8 cellular contexts compared by ENCODE assay signal in the genomic region with DNA sequence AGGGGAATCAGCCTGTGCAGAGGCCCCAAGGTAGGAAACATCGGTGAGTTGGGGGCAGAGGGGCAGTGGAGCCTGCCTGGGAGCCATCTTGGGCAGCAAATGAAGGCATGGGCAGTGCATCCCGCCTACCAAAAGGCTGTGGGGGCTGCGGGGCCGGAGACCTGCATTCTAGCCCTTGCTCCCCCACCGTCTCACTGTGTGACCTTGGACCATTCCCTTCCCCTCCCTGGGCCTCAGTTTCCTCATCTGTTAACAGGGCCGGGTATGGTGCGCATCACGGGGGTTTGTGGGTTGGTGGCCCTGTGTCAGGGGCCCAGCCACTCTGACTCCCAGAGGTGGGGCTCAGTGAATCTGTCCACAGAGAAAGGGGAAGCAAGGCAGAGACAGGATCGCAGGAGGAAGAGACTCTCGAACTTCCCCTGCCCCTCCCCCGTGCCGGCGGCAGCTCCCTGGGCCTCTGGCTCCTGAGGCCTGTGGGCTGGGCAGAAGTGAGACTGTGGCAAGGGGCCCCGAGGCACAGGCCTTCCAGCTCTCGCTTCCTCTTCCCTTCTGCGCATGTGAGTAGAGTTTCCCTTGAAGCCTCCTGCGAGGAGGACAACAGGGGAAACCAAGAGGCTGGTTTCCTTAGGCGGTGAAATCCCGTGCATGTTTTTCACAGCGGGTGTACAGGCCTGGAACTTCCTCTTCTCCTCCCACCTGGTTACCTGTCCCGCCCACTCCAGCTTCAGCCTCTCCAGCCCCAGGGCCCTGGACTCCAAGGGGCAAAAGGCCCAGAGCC. TPM values are rescaled to one million over a fixed set of nuclear protein-coding genes. Genes with fewer than 3 reads are reported as not detected.
DNase-seq lines count a peak whose midpoint lies in the region; ATAC-seq and TF ChIP-seq lines count a peak whose summit lies in the region.

No MANE protein-coding gene starts in this region.

- no peaks in the 10 kb centered on the region for H3K36me3 Mint-ChIP-seq in CD8-positive, alpha-beta T cell
- H3K36me3 Mint-ChIP-seq in IgD-negative memory B cell (no peaks in the 10 kb centered on the region), endothelial cell (ENCODE audit: low read depth, unreplicated experiment) (peaks cover 9% of the 10 kb centered on the region)

- peak in 1 of 4 donors; percentile 63 for TF ChIP-seq POLR2A in upper lobe of left lung (IDR thresholded peaks at IDR 0.05)

- H3K27ac Mint-ChIP-seq in CD8-positive, alpha-beta T cell, result peak overlapping the region; percentile 91
- H3K27ac Mint-ChIP-seq in IgD-negative memory B cell, result peak overlapping the region; percentile 98 to 100 (median 98)
- H3K27ac Mint-ChIP-seq in endothelial cell (ENCODE audit: unreplicated experiment), result peak overlapping the region; percentile 83

- intact Hi-C loops in CD8-positive, alpha-beta T cell (cut with DNase I, micrococcal nuclease), result no loop called here

- ATAC-seq in CD8-positive, alpha-beta T cell, result peak; percentile 81
- ATAC-seq in GM21423 (IDR thresholded peaks at IDR 0.05; ENCODE audit: unreplicated experiment), result peak; percentile 83
- ATAC-seq in upper lobe of left lung (ENCODE audit: low FRiP score in 2 of 2), result peak; percentile 80 to 87

- no peaks in the 10 kb centered on the region for H3K27me3 Mint-ChIP-seq in CD8-positive, alpha-beta T cell (ENCODE audit: low read depth)
- H3K27me3 Mint-ChIP-seq in IgD-negative memory B cell, result no peaks in the 10 kb centered on the region
- peaks cover 20% of the 10 kb centered on the region for H3K27me3 Mint-ChIP-seq in endothelial cell (ENCODE audit: unreplicated experiment)

- H3K4me3 ChIP-seq in CD8-positive, alpha-beta T cell (ENCODE audit: low read depth, low read length), result no peak overlapping the region
- H3K4me3 ChIP-seq in upper lobe of left lung, result no peak overlapping the region

- peak in 1 of 4 donors; percentile 5 for TF ChIP-seq EP300 in upper lobe of left lung (IDR thresholded peaks at IDR 0.05)

- WGBS in upper lobe of left lung, 2 donors, result 20 to 42% methylated on average over 4 to 20 of the region's 21 CpGs

- CTCF ChIA-PET in CD8-positive, alpha-beta T cell (lab: Charles Lee), result interaction anchor here (0.7 to 3.8 kb wide), 3 partner anchors 11 to 27 kb away, joined by 3 to 26 read pairs (median 3); no protein-coding TSS in a partner anchor

- no peak for TF ChIP-seq CTCF in CD8-positive, alpha-beta T cell (IDR thresholded peaks at IDR 0.05)
- TF ChIP-seq CTCF in endothelial cell (IDR thresholded peaks at IDR 0.05; ENCODE audit: unreplicated experiment), result no peak
- no peak for TF ChIP-seq CTCF in upper lobe of left lung (IDR thresholded peaks at IDR 0.05)

- no peaks in the 10 kb centered on the region for H3K9me3 ChIP-seq in CD8-positive, alpha-beta T cell (ENCODE audit: low read length)
- no peaks in the 10 kb centered on the region for H3K9me3 ChIP-seq in upper lobe of left lung

- peak; percentile 29 to 77 (median 51) for DNase-seq in CD8-positive, alpha-beta T cell
- DNase-seq in activated CD4-positive, alpha-beta T cell treated with anti-CD3 and anti-CD28 coated beads, Interleukin-2, amount 50 U/mL, for 1 hour, result peak; percentile 48
- DNase-seq in endothelial cell (ENCODE audit: low spot score) (peak; percentile 63), occipital lobe (lab: John Stamatoyannopoulos, UW) (peak; percentile 41), upper lobe of left lung (peak; percentile 92 to 93), NCI-H524 (lab: John Stamatoyannopoulos, UW) (no peak)

- H3K27me3 ChIP-seq in CD8-positive, alpha-beta T cell (ENCODE audit: insufficient read depth, low read length), result no peaks in the 10 kb centered on the region
- no peaks in the 10 kb centered on the region for H3K27me3 ChIP-seq in upper lobe of left lung

- POLR2A ChIA-PET in CD8-positive, alpha-beta T cell (lab: Charles Lee), result interaction anchor here (0.6 to 1.1 kb wide), 3 partner anchors 57 to 1370 kb away, joined by 3 to 5 read pairs (median 4); a partner anchor contains a TSS

- H3K4me1 Mint-ChIP-seq in CD8-positive, alpha-beta T cell (ENCODE audit: low read depth), result peaks cover 40% of the 10 kb centered on the region
- H3K4me1 Mint-ChIP-seq in IgD-negative memory B cell (peaks cover 46 to 59% (median 55%) of the 10 kb centered on the region in 3 donors), endothelial cell (ENCODE audit: unreplicated experiment) (peaks cover 58% of the 10 kb centered on the region)

- peak overlapping the region; percentile 40 for H3K27ac ChIP-seq in CD8-positive, alpha-beta T cell (ENCODE audit: low read depth, low read length)
- peak overlapping the region; percentile 76 to 89 (median 86) for H3K27ac ChIP-seq in upper lobe of left lung

- peak overlapping the region; percentile 35 for H3K4me3 Mint-ChIP-seq in CD8-positive, alpha-beta T cell
- peak overlapping the region; percentile 72 to 92 (median 82) for H3K4me3 Mint-ChIP-seq in IgD-negative memory B cell
- H3K4me3 Mint-ChIP-seq in endothelial cell (ENCODE audit: unreplicated experiment), result no peak overlapping the region

- H3K36me3 ChIP-seq in CD8-positive, alpha-beta T cell (ENCODE audit: insufficient read depth, low read length), result no peaks in the 10 kb centered on the region
- H3K36me3 ChIP-seq in upper lobe of left lung, result no peaks in the 10 kb centered on the region

- no peaks in the 10 kb centered on the region for H3K9me3 Mint-ChIP-seq in CD8-positive, alpha-beta T cell
- H3K9me3 Mint-ChIP-seq in IgD-negative memory B cell (no peaks in the 10 kb centered on the region), endothelial cell (ENCODE audit: unreplicated experiment) (no peaks in the 10 kb centered on the region)

- H3K4me1 ChIP-seq in CD8-positive, alpha-beta T cell (ENCODE audit: insufficient read depth, low read length), result peaks cover 30% of the 10 kb centered on the region
- H3K4me1 ChIP-seq in upper lobe of left lung, result peaks cover 63 to 77% (median 72%) of the 10 kb centered on the region in 4 donors

RNA-seq across cellular contexts. Expression of a gene that starts 42.9 kb away (rescaled TPM):
- 10 to 100 TPM; 41.5 to 42.2 TPM for total RNA-seq in CD8-positive, alpha-beta T cell
- 106 TPM for polyA plus RNA-seq in IgD-negative memory B cell
- total RNA-seq in endothelial cell (ENCODE audit: unreplicated experiment) (133 TPM), occipital lobe (65.7 TPM), upper lobe of left lung (10 to 100 TPM; 41.5 to 72.1 (median 48.7) TPM)

RNA-seq across cellular contexts. Expression of a gene that starts 58.3 kb away (rescaled TPM):
- 1 to 10 TPM; 2.5 to 4.2 TPM for total RNA-seq in CD8-positive, alpha-beta T cell
- 3.6 TPM for polyA plus RNA-seq in IgD-negative memory B cell
- total RNA-seq in endothelial cell (ENCODE audit: unreplicated experiment) (129 TPM), occipital lobe (14.3 TPM), upper lobe of left lung (10 to 100 TPM; 26.0 to 51.3 (median 44.5) TPM)

Comparison
In these comparisons a context has a peak if more than half of its experiments do, and no peak if none do; other contexts are left out.
1. DNase-seq: peak in CD8-positive, alpha-beta T cell (7 of 7), activated CD4-positive, alpha-beta T cell treated with anti-CD3 and anti-CD28 coated beads, Interleukin-2, amount 50 U/mL, for 1 hour (single experiment), endothelial cell (single experiment), occipital lobe (single experiment) and upper lobe of left lung (2 of 2); none in NCI-H524 (0 of 2).
2. Peak in every context shown above with its lines, with median percentiles within 50 percentile points of each other: ATAC-seq and H3K27ac Mint-ChIP-seq.